ENCODE assay signal across 13 cellular contexts in the genomic region with DNA sequence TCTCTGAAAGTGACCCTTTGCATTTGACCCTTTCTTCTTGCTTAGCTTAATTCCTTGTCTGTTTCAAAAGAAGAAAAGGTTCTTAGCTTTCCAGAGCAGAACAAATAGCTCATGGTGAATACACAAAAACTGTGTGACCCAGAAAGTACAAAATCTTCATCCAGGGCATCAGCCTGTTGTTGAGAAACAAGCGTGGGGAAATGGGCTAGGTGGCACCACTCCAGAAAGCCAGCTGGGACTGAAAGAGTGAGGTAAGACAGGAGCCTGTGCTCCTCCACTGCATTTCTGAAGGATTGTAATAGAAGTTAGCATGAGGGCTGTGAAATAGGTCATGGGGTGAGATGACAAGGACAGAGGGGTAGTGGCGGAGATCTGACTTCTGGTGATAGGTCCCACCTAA. TPM values are rescaled to one million over a fixed set of nuclear protein-coding genes. Genes with fewer than 3 reads are reported as not detected.
"Had no signal": no experiment of that assay in that cellular context is flagged by ENCODE, and none has a peak within 500 bp of the region (broad histone marks: within the 10 kb centered on the region; RNA-seq: fewer than 3 reads in every experiment).

No MANE protein-coding gene starts in this region.

- H3K27ac ChIP-seq: colonic mucosa, heart left ventricle, thyroid gland, uterus had no signal

- H3K9me3 ChIP-seq: colonic mucosa, thyroid gland, uterus had no signal

- DNase-seq: activated CD4-positive, alpha-beta memory T cell treated with anti-CD3 and anti-CD28 coated beads for 36 hours; activated gamma-delta T cell; activated T-cell treated with anti-CD3 and anti-CD28 coated beads, Interleukin-2, amount 50 U/mL, for 48 hours; colonic mucosa; mesendoderm; nephron progenitor cell; small intestine; T-cell; T1000; thyroid gland; uterus had no signal

- H3K4me3 ChIP-seq: colonic mucosa, heart left ventricle, thyroid gland, uterus had no signal

- H3K27me3 ChIP-seq: colonic mucosa, heart left ventricle, thyroid gland, uterus had no signal

- H3K4me1 ChIP-seq: colonic mucosa, thyroid gland, uterus had no signal

- H3K36me3 ChIP-seq: colonic mucosa, heart left ventricle, thyroid gland, uterus had no signal

- ATAC-seq: T-cell had no signal

RNA-seq across cellular contexts. Expression of a gene that starts 45.8 kb away (rescaled TPM):
- total RNA-seq: osteoblast had no signal
